Comparison of ENCODE assay signal across 8 cellular contexts in genomic region chr15:38563723-38564519, GRCh38. TPM values are rescaled to one million over a fixed set of nuclear protein-coding genes. Genes with fewer than 3 reads are reported as not detected.
DNase-seq lines count a peak whose midpoint lies in the region; ATAC-seq and TF ChIP-seq lines count a peak whose summit lies in the region.

No MANE protein-coding gene starts in this region.

- no peak overlapping the region for H3K27ac ChIP-seq in PC-9
- H3K27ac ChIP-seq in gastroesophageal sphincter, result peak overlapping the region in 2 of 4 donors; percentile 19 to 50
- no peak overlapping the region for H3K27ac ChIP-seq in testis

- H3K79me2 ChIP-seq in PC-9 (ENCODE audit: low read depth), result no peaks in the 10 kb centered on the region

- intact Hi-C loops in PC-9 (cut with micrococcal nuclease; ENCODE audit: unreplicated experiment) (loop anchor here (1.0 to 10.0 kb wide), 4 partner anchors 83 to 138 kb away; no protein-coding TSS in a partner anchor), testis (cut with DNase I; ENCODE audit: low total_unique reads) (no loop called here)

- H3K36me3 ChIP-seq in PC-9 (ENCODE audit: low read depth) (no peaks in the 10 kb centered on the region), gastroesophageal sphincter (no peaks in the 10 kb centered on the region), testis (ENCODE audit: low read depth, missing control alignments) (no peaks in the 10 kb centered on the region)

- CTCF ChIA-PET in PC-9 (lab: Charles Lee), result interaction anchor here (0.5 to 1.5 kb wide), 10 partner anchors 15 to 1519 kb away, joined by 3 to 10 read pairs (median 6); no protein-coding TSS in a partner anchor

- no peaks in the 10 kb centered on the region for H3K9me3 ChIP-seq in PC-9 (ENCODE audit: insufficient read depth, low read depth)
- no peaks in the 10 kb centered on the region for H3K9me3 ChIP-seq in gastroesophageal sphincter
- no peaks in the 10 kb centered on the region for H3K9me3 ChIP-seq in testis

- H3K9me2 ChIP-seq in PC-9 (ENCODE audit: insufficient read depth), result no peaks in the 10 kb centered on the region

- H3K4me2 ChIP-seq in PC-9, result peak overlapping the region; percentile 68

- peak overlapping the region; percentile 62; the same call in 1 of the 2 replicates for H3K4me3 ChIP-seq in PC-9
- H3K4me3 ChIP-seq in gastroesophageal sphincter, result peak overlapping the region; percentile 26 to 60
- H3K4me3 ChIP-seq in testis, result peak overlapping the region; percentile 53 to 68

- TF ChIP-seq EP300 in gastroesophageal sphincter (IDR thresholded peaks at IDR 0.05), result no peak

- H3K4me1 ChIP-seq in PC-9 (replicated peaks; ENCODE audit: insufficient read depth) (no peaks in the 10 kb centered on the region), gastroesophageal sphincter (peaks cover 0 to 16% (median 3%) of the 10 kb centered on the region in 3 donors), testis (no peaks in the 10 kb centered on the region)

- BruUV-seq in PC-9 (replicated peaks; lab: Mats Ljungman, UMichigan), result no TSS peak

- ATAC-seq in GM19023 (IDR thresholded peaks at IDR 0.05; ENCODE audit: unreplicated experiment) (peak; percentile 69), HG03196 (IDR thresholded peaks at IDR 0.05; ENCODE audit: unreplicated experiment) (peak; percentile 67), gastroesophageal sphincter (peak; percentile 74)

- TF ChIP-seq POLR2A in gastroesophageal sphincter (IDR thresholded peaks at IDR 0.05) (no peak), testis (IDR thresholded peaks at IDR 0.05) (no peak)

- POLR2A ChIA-PET in PC-9 (lab: Charles Lee; ENCODE audit: unreplicated experiment), result interaction anchor here (0.7 kb wide), 1 partner anchor 124 kb away, joined by 3 read pairs; no protein-coding TSS in a partner anchor

- WGBS in gastroesophageal sphincter (ENCODE audit: low coverage in 1 of 2), 2 donors, result 0 to 37% methylated on average over 1 to 9 of the region's 59 CpGs
- 6 to 9% methylated on average over 32 to 58 of the region's 59 CpGs for WGBS in testis, 2 donors

- TF ChIP-seq CTCF in PC-9 (conservative IDR thresholded peaks at IDR 0.05) (peak; percentile 89), gastroesophageal sphincter (IDR thresholded peaks at IDR 0.05) (peak; percentile 47 to 87 (median 68)), testis (IDR thresholded peaks at IDR 0.05) (peak; percentile 64 to 83 (median 64))

- H4K20me1 ChIP-seq in PC-9 (ENCODE audit: insufficient read depth), result no peaks in the 10 kb centered on the region

- H3F3A ChIP-seq in PC-9 (ENCODE audit: insufficient read depth, low read depth), result no peaks in the 10 kb centered on the region

- no peaks in the 10 kb centered on the region for H3K27me3 ChIP-seq in PC-9 (ENCODE audit: insufficient read depth, low read depth)
- H3K27me3 ChIP-seq in gastroesophageal sphincter, result peaks cover 65% of the 10 kb centered on the region
- H3K27me3 ChIP-seq in testis, result no peaks in the 10 kb centered on the region

- peak overlapping the region; percentile 84 for H2AFZ ChIP-seq in PC-9

- DNase-seq in AML-193 (lab: John Stamatoyannopoulos, UW) (peak; percentile 8 to 9), PC-9 (peak in 1 of 2 experiments; percentile 67), nucleus accumbens (lab: John Stamatoyannopoulos, UW) (peak in 49 of 56 donors; percentile 7 to 80 (median 50)), testis (peak; percentile 85)
- DNase-seq in activated T-helper 9 cell treated with anti-CD3 and anti-CD28 coated beads, Interleukin-2, amount 50 U/mL, for 16 hours (ENCODE audit: low read depth), result peak; percentile 87

RNA-seq across cellular contexts. Expression of gene RASGRP1, which starts 0.7 kb away (rescaled TPM):
- total RNA-seq in PC-9 (2021) (0.39 and 1.5 TPM in 2 replicates), gastroesophageal sphincter (under 1 TPM; 0.16 to 0.81 (median 0.55) TPM), testis (1 to 10 TPM; 7.4 to 9.2 TPM)
- 4.4 TPM for polyA plus RNA-seq in testis (ENCODE audit: insufficient read depth, low read depth, low replicate concordance)
